Comparison of ENCODE assay signal across 8 cellular contexts in the genomic region with DNA sequence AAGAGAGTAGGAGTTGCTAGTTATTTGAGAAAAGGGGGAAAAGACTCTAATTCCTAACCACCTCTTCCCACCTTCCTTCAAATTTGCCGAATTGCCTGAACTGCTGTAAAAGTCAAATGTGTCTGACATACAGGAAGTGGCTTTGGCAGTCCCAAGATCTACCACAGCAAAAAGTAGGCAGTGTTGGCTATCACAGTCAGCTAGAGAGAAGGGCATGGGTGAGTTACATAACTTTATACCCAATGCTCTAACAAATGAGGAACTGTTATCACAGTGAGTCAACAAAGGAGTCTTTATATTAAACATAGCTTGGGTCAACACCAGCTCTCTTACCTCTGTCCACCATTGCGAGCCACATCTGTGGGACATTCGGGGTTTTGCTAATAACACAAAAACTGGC. TPM values are rescaled to one million over a fixed set of nuclear protein-coding genes. Genes with fewer than 3 reads are reported as not detected.
A peak's percentile ranks its signal among the peaks of the same experiment; 100 is the strongest.
DNase-seq lines count a peak whose midpoint lies in the region; ATAC-seq and TF ChIP-seq lines count a peak whose summit lies in the region.

No MANE protein-coding gene starts in this region.

- no peak for TF ChIP-seq CTCF in HL-60 (IDR thresholded peaks at IDR 0.05; ENCODE audit: insufficient read depth, low read length)

- no peaks in the 10 kb centered on the region for H3K36me3 Mint-ChIP-seq in CD4-positive, CD25-positive, alpha-beta regulatory T cell
- H3K36me3 Mint-ChIP-seq in immature natural killer cell = no peaks in the 10 kb centered on the region

- H3K4me3 ChIP-seq in CD4-positive, CD25-positive, alpha-beta regulatory T cell (ENCODE audit: low read depth, low read length) = peak overlapping the region; percentile 73
- no peak overlapping the region for H3K4me3 ChIP-seq in HL-60 (replicated peaks; ENCODE audit: insufficient read depth, low read length)

- peaks cover 0 to 30% (median 17%) of the 10 kb centered on the region in 4 donors for H3K4me1 Mint-ChIP-seq in CD4-positive, CD25-positive, alpha-beta regulatory T cell
- H3K4me1 Mint-ChIP-seq in immature natural killer cell = peaks cover 38 to 46% of the 10 kb centered on the region in 2 donors

- peaks cover 22% of the 10 kb centered on the region for H3K4me1 ChIP-seq in CD4-positive, CD25-positive, alpha-beta regulatory T cell (ENCODE audit: control insufficient read depth, insufficient read depth, low read length, poor library complexity, severe bottlenecking)

- no peaks in the 10 kb centered on the region for H3K9me3 Mint-ChIP-seq in CD4-positive, CD25-positive, alpha-beta regulatory T cell
- no peaks in the 10 kb centered on the region for H3K9me3 Mint-ChIP-seq in immature natural killer cell

- H3K27me3 ChIP-seq in CD4-positive, CD25-positive, alpha-beta regulatory T cell (ENCODE audit: control insufficient read depth, insufficient read depth, low read length) = peaks cover 5% of the 10 kb centered on the region
- H3K27me3 ChIP-seq in HL-60 (ENCODE audit: insufficient read depth, poor library complexity, severe bottlenecking) = no peaks in the 10 kb centered on the region

- H3K36me3 ChIP-seq in CD4-positive, CD25-positive, alpha-beta regulatory T cell (ENCODE audit: control insufficient read depth, insufficient read depth, low read length) = no peaks in the 10 kb centered on the region

- H3K27ac ChIP-seq in CD4-positive, CD25-positive, alpha-beta regulatory T cell (ENCODE audit: insufficient read depth, low read length, poor library complexity, severe bottlenecking) = no peak overlapping the region
- H3K27ac ChIP-seq in HL-60 (replicated peaks) = peak overlapping the region; percentile 98

- H3K9me3 ChIP-seq in CD4-positive, CD25-positive, alpha-beta regulatory T cell (ENCODE audit: control insufficient read depth in 2 of 2, low read length in 2 of 2) = no peaks in the 10 kb centered on the region

- H3K4me3 Mint-ChIP-seq in CD4-positive, CD25-positive, alpha-beta regulatory T cell = peak overlapping the region; percentile 92 to 98 (median 94)
- peak overlapping the region; percentile 92 to 97 (median 94) for H3K4me3 Mint-ChIP-seq in immature natural killer cell

- H3K27me3 Mint-ChIP-seq in CD4-positive, CD25-positive, alpha-beta regulatory T cell = peaks cover 18% of the 10 kb centered on the region
- peaks cover 2 to 17% (median 3%) of the 10 kb centered on the region in 3 donors for H3K27me3 Mint-ChIP-seq in immature natural killer cell (ENCODE audit: low read depth in 3 of 3)

- ATAC-seq in CD4-positive, CD25-positive, alpha-beta regulatory T cell (ENCODE audit: low read depth in 2 of 2) = peak in 1 of 2 donors; percentile 45
- ATAC-seq in GM18907 (IDR thresholded peaks at IDR 0.05; ENCODE audit: unreplicated experiment) = peak; percentile 51

- peak overlapping the region in 1 of 3 donors; percentile 22 for H3K27ac Mint-ChIP-seq in CD4-positive, CD25-positive, alpha-beta regulatory T cell
- peak overlapping the region; percentile 77 to 96 (median 92) for H3K27ac Mint-ChIP-seq in immature natural killer cell

- peak; percentile 2 to 56 (median 34) for DNase-seq in CD4-positive, CD25-positive, alpha-beta regulatory T cell
- DNase-seq in HL-60 (ENCODE audit: low read depth in 1 of 2, low spot score in 1 of 2) = peak; percentile 49 to 81
- peak; percentile 64 for DNase-seq in SKM-1 (lab: John Stamatoyannopoulos, UW; ENCODE audit: unreplicated experiment)
- DNase-seq in immature natural killer cell = peak; percentile 46 to 54 (median 49)
- DNase-seq in cerebellar cortex (ENCODE audit: low spot score) = no peak
- no peak for DNase-seq in cerebellum (ENCODE audit: low spot score)
- DNase-seq in HuH-7.5 (ENCODE audit: low spot score) = no peak

RNA-seq across cellular contexts. Expression of gene MBNL3, which starts 2.4 kb away (rescaled TPM):
- 14.0 TPM for total RNA-seq in CD4-positive, CD25-positive, alpha-beta regulatory T cell
- 10 to 100 TPM; 11.8 to 18.5 (median 16.3) TPM for polyA plus RNA-seq in CD4-positive, CD25-positive, alpha-beta regulatory T cell
- 10 to 100 TPM; 47.5 to 75.3 (median 73.9) TPM for polyA plus RNA-seq in immature natural killer cell
- 6.5 TPM for total RNA-seq in cerebellum

Comparison
In these comparisons a context has a peak if more than half of its experiments do, and no peak if none do; other contexts are left out.
1. DNase-seq: peak in CD4-positive, CD25-positive, alpha-beta regulatory T cell (3 of 3), HL-60 (2 of 2), SKM-1 (single experiment) and immature natural killer cell (3 of 3); none in cerebellar cortex (single experiment), cerebellum (single experiment) and HuH-7.5 (single experiment).